ENCODE assay signal across 8 cellular contexts in the genomic region with DNA sequence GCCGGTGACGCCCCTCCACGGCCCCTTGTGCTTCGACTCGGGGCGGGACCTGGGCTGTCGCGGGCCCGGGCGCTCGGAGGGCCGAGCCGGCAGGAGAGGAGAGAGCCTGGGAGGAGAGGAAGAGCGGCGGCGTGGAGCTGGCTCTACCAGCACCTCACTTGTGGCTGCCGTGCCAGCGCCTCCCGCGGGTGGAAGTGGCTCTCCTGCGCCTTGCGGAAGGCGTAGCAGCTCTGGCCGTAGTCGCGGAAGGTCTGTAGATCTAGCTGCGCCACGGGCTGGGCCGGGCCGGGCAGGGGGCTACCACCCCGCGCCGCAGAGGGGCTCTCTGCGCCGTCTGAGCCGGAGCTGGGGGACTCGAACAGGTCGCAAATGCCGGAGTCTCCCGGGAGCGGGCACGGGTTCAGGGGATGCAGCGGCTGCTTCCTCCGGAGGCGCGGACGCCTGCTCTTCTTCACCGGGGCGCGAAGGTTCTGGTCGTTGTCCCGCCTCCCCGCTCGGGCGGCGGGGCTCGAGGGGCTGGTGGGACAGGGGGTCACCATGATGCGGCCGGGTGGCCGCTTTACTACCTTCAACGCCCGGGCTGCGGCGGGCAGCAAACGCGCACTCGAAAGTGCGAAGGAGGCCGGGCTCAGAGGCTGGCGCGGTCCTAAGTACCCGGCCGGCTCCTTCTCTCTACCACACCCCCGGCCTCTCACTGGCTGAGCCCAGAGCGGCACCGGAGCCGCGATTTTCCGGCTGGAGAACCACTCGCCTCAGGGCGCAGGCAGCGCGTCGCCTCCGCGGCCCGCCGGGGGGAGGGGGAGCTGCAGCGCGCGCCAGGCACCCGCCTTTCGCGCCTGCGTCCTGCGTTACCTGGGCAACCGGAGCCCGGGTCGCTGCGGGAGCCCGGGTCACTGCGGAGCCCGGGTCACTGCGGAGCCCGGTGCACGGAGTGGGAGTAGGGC. TPM values are rescaled to one million over a fixed set of nuclear protein-coding genes. Genes with fewer than 3 reads are reported as not detected.
A peak's percentile ranks its signal among the peaks of the same experiment; 100 is the strongest.
DNase-seq lines count a peak whose midpoint lies in the region; ATAC-seq lines count a peak whose summit lies in the region.

A gene with protein sequence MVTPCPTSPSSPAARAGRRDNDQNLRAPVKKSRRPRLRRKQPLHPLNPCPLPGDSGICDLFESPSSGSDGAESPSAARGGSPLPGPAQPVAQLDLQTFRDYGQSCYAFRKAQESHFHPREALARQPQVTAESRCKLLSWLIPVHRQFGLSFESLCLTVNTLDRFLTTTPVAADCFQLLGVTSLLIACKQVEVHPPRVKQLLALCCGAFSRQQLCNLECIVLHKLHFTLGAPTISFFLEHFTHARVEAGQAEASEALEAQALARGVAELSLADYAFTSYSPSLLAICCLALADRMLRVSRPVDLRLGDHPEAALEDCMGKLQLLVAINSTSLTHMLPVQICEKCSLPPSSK (minus strand): TSS at position 624 of the 944 bp plus-strand sequence. CDS start 85 bp downstream, at position 539.

- H3K9ac ChIP-seq in mucosa of stomach (ENCODE audit: low read length) = peak within 1 kb of the TSS; percentile 71

- 0 to 1% methylated on average over 74 to 106 of the region's 106 CpGs for WGBS in esophagus, 2 donors

- H3K27me3 Mint-ChIP-seq in activated CD8-positive, alpha-beta memory T cell treated with anti-CD3 and anti-CD28 coated beads, Interleukin-2, amount 10 ng/mL, durations not matched to agents 7 days and 5 days = peaks cover 78% of the 10 kb centered on the region

- CTCF ChIA-PET in activated CD8-positive, alpha-beta memory T cell treated with anti-CD3 and anti-CD28 coated beads, Interleukin-2, amount 10 ng/mL, durations not matched to agents 7 days and 5 days (lab: Charles Lee) = interaction anchor here (0.9 to 8.1 kb wide), 6 partner anchors 10 to 73 kb away, joined by 3 to 73 read pairs (median 6); partner anchors contain the start of genes CDC20B and GPX8

- H3K4me1 ChIP-seq in esophagus (ENCODE audit: control insufficient read depth in 2 of 2, insufficient read depth in 2 of 2, low read length in 1 of 2) (peaks cover 10 to 12% of the 10 kb centered on the region in 2 donors), mucosa of stomach (ENCODE audit: control insufficient read depth, insufficient read depth, low read length) (peaks cover 31% of the 10 kb centered on the region)

- H3K4me1 Mint-ChIP-seq in activated CD8-positive, alpha-beta memory T cell treated with anti-CD3 and anti-CD28 coated beads, Interleukin-2, amount 10 ng/mL, durations not matched to agents 7 days and 5 days = peaks cover 30% of the 10 kb centered on the region

- H3K27me3 ChIP-seq in esophagus (ENCODE audit: control insufficient read depth in 1 of 2, insufficient read depth in 2 of 2, low read length in 2 of 2) = peaks cover 0 to 10% of the 10 kb centered on the region in 2 donors
- peaks cover 75% of the 10 kb centered on the region for H3K27me3 ChIP-seq in mucosa of stomach (ENCODE audit: control insufficient read depth, insufficient read depth, low read length)

- H3K4me3 Mint-ChIP-seq in activated CD8-positive, alpha-beta memory T cell treated with anti-CD3 and anti-CD28 coated beads, Interleukin-2, amount 10 ng/mL, durations not matched to agents 7 days and 5 days = peak within 1 kb of the TSS; percentile 72

- peak within 1 kb of the TSS; percentile 33 for H3K27ac Mint-ChIP-seq in activated CD8-positive, alpha-beta memory T cell treated with anti-CD3 and anti-CD28 coated beads, Interleukin-2, amount 10 ng/mL, durations not matched to agents 7 days and 5 days

- H3K9me3 ChIP-seq in esophagus (ENCODE audit: control insufficient read depth in 2 of 2, insufficient read depth in 1 of 2, low read depth in 1 of 2, low read length in 1 of 2) (no peaks in the 10 kb centered on the region), mucosa of stomach (ENCODE audit: control insufficient read depth, low read length) (no peaks in the 10 kb centered on the region)

- H3K4me3 ChIP-seq in esophagus (ENCODE audit: low read depth in 1 of 2, low read length in 2 of 2) (peak within 1 kb of the TSS; percentile 56), mucosa of stomach (ENCODE audit: low read length) (peak within 1 kb of the TSS; percentile 57)

- DNase-seq in AG08396 (ENCODE audit: low spot score) = peak; percentile 84
- peak; percentile 79 for DNase-seq in HK-2 (ENCODE audit: unreplicated experiment)
- DNase-seq in NCI-H774 (lab: John Stamatoyannopoulos, UW) = peak; percentile 89
- DNase-seq in activated CD8-positive, alpha-beta memory T cell treated with anti-CD3 and anti-CD28 coated beads, Interleukin-2, amount 10 ng/mL, durations not matched to agents 7 days and 5 days = peak; percentile 80
- DNase-seq in stromal cell of bone marrow (ENCODE audit: low read depth) = peak; percentile 72

- H3K36me3 ChIP-seq in esophagus (ENCODE audit: control insufficient read depth in 2 of 2, insufficient read depth in 2 of 2, low read length in 1 of 2) (no peaks in the 10 kb centered on the region), mucosa of stomach (ENCODE audit: control insufficient read depth, insufficient read depth, low read length) (no peaks in the 10 kb centered on the region)

- ATAC-seq in GM19025 (IDR thresholded peaks at IDR 0.05; ENCODE audit: low read depth, unreplicated experiment) = peak; percentile 65
- peak; percentile 87 for ATAC-seq in activated CD8-positive, alpha-beta memory T cell treated with anti-CD3 and anti-CD28 coated beads, Interleukin-2, amount 10 ng/mL, durations not matched to agents 7 days and 5 days

- no peaks in the 10 kb centered on the region for H3K9me3 Mint-ChIP-seq in activated CD8-positive, alpha-beta memory T cell treated with anti-CD3 and anti-CD28 coated beads, Interleukin-2, amount 10 ng/mL, durations not matched to agents 7 days and 5 days (ENCODE audit: low read depth)

- H3K36me3 Mint-ChIP-seq in activated CD8-positive, alpha-beta memory T cell treated with anti-CD3 and anti-CD28 coated beads, Interleukin-2, amount 10 ng/mL, durations not matched to agents 7 days and 5 days = peaks cover 1% of the 10 kb centered on the region

- H3K27ac ChIP-seq in esophagus (ENCODE audit: low read depth in 2 of 2, low read length in 1 of 2) = peak within 1 kb of the TSS in 1 of 2 donors; percentile 61

RNA-seq across cellular contexts. Expression of the gene that starts here (rescaled TPM):
- under 1 TPM; 0.26 TPM for total RNA-seq in activated CD8-positive, alpha-beta memory T cell treated with anti-CD3 and anti-CD28 coated beads, Interleukin-2, amount 10 ng/mL, durations not matched to agents 7 days and 5 days
- polyA plus RNA-seq in esophagus = 1 to 10 TPM; 1.2 to 2.0 TPM

Comparison
In these comparisons a context has a peak if more than half of its experiments do, and no peak if none do; other contexts are left out.
1. Peak in DNase-seq and ATAC-seq in activated CD8-positive, alpha-beta memory T cell treated with anti-CD3 and anti-CD28 coated beads, Interleukin-2, amount 10 ng/mL, durations not matched to agents 7 days and 5 days; RNA of the gene not detected or under 1 TPM.